8 cellular contexts compared by ENCODE assay signal in the genomic region with DNA sequence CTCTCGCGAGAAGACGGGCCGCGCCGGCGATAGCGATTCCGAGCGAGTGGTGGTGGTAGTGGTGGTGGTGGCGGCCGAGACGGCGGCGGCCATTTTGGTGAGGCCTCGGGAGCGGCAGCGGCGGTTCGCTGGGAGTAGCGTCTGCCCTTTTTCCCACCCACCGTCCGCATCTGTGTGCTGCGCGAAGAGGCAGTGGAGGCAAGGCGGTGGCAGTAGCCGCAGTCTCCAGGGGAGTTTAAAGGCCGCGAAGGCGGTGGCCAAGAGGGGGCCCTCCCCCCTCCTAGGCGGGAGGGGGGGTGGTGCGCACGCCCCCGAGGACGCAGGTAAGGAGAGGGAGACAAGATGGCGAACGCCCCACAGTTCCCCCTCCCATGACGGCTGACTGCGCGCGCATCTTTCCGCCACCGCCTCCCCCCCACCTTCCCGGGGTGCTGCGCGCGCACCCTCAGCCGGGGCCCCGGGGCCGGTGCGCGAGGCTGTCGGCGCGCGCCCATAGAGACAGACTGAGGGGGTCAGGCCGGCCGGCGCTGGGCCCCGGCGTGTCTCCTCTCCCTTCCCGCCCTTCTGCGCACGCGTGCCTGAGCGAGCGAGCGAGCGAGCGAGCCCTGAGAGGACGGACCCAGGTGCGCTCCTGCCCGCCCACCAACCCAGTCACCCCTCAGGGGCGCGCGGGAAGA. TPM values are rescaled to one million over a fixed set of nuclear protein-coding genes. Genes with fewer than 3 reads are reported as not detected.
DNase-seq lines count a peak whose midpoint lies in the region; ATAC-seq and TF ChIP-seq lines count a peak whose summit lies in the region.

No MANE protein-coding gene starts in this region.

- H3K18ac ChIP-seq in IMR-90 (ENCODE audit: low read depth, low read length), result peak overlapping the region; percentile 97

- H3K56ac ChIP-seq in IMR-90 (ENCODE audit: extremely low read depth, insufficient read depth, low read length), result peak overlapping the region; percentile 99

- H3K9me1 ChIP-seq in IMR-90 (ENCODE audit: insufficient read depth, low read length), result peaks cover 7% of the 10 kb centered on the region

- 0% methylated on average over 20 of the region's 76 CpGs; no CpG with 5 or more reads in 1 of the 2 experiments for WGBS in IMR-90 (ENCODE audit: extremely low coverage in 2 of 2, insufficient read length in 1 of 2), 2 experiments

- H2BK20ac ChIP-seq in IMR-90 (ENCODE audit: low read depth, low read length), result no peak overlapping the region

- H3K23ac ChIP-seq in IMR-90 (ENCODE audit: low read depth, low read length), result peak overlapping the region; percentile 98

- H3K4me3 ChIP-seq in IMR-90 (ENCODE audit: insufficient read depth, low read depth, low read length) (peak overlapping the region; percentile 85), OCI-LY7 (ENCODE audit: low read depth, low read length, poor library complexity, severe bottlenecking) (peak overlapping the region; percentile 97)

- POLR2A ChIA-PET in IMR-90 (lab: Charles Lee; ENCODE audit: unreplicated experiment), result no interaction called here
- POLR2A ChIA-PET in OCI-LY7 (lab: Charles Lee), result interaction anchor here (0.6 to 1.6 kb wide), 7 partner anchors 8 to 266 kb away, joined by 3 to 5 read pairs (median 4); partner anchors contain the start of gene FBRS

- peak overlapping the region; percentile 98 for H2AK5ac ChIP-seq in IMR-90 (ENCODE audit: low read depth, low read length)

- H3K79me1 ChIP-seq in IMR-90 (ENCODE audit: low read depth in 1 of 2, low read length in 2 of 2), result peaks cover 8 to 35% of the 10 kb centered on the region in 2 experiments; a peak in 3 of 4 replicates

- dilution Hi-C loops in IMR-90 (cut with HindIII; ENCODE audit: low sequenced_read_pairs, unreplicated experiment), result no loop called here

- no peaks in the 10 kb centered on the region for H3K27me3 ChIP-seq in IMR-90 (ENCODE audit: control insufficient read depth, insufficient read depth, low read length)

- peak overlapping the region; percentile 100 for H2AK9ac ChIP-seq in IMR-90 (replicated peaks; ENCODE audit: low read depth, low read length, poor library complexity)

- CTCF ChIA-PET in IMR-90 (lab: Yijun Ruan, JAX) (interaction anchor here (1.0 kb wide), 1 partner anchor 116 kb away, joined by 3 read pairs; no protein-coding TSS in a partner anchor), OCI-LY7 (lab: Charles Lee; ENCODE audit: unreplicated experiment) (interaction anchor here (1.6 kb wide), 1 partner anchor 39 kb away, joined by 10 read pairs; the partner anchor contains the start of gene FBRS)

- H4K5ac ChIP-seq in IMR-90 (ENCODE audit: low read depth, low read length), result peak overlapping the region; percentile 99

- peak overlapping the region; percentile 88 to 100 for H4K8ac ChIP-seq in IMR-90 (ENCODE audit: low read depth in 2 of 2, low read length in 2 of 2)

- TF ChIP-seq RAD21 in IMR-90 (IDR thresholded peaks at IDR 0.05; ENCODE audit: low read length), result no peak

- DNase-seq in DMS153 treated with DMSO at 0.1 percent for 48 hours (lab: John Stamatoyannopoulos, UW; ENCODE audit: unreplicated experiment), result peak; percentile 81
- DNase-seq in IMR-90, result peak; percentile 87
- peak; percentile 99 for DNase-seq in OCI-LY7 (ENCODE audit: low spot score)
- DNase-seq in activated T-cell treated with anti-CD3 and anti-CD28 coated beads for 4 hours, result peak; percentile 98
- peak; percentile 54 for DNase-seq in epithelial cell of prostate (ENCODE audit: low read depth, low spot score)
- peak; percentile 99 for DNase-seq in mucosa of gallbladder (ENCODE audit: low spot score)
- peak; percentile 98 to 99 for DNase-seq in stimulated activated CD8-positive, alpha-beta memory T cell treated with anti-CD3 and anti-CD28 coated beads, Interleukin-4, amount 100 ng/mL, for 1 hour (ENCODE audit: low read depth in 2 of 2, low spot score in 1 of 2)

- H2AFZ ChIP-seq in IMR-90 (replicated peaks; ENCODE audit: low read length, poor library complexity), result peak overlapping the region; percentile 100
- H2AFZ ChIP-seq in OCI-LY7 (ENCODE audit: low read length), result peak overlapping the region; percentile 47; the same call in 1 of the 2 replicates

- peak overlapping the region; percentile 99 for H3K14ac ChIP-seq in IMR-90 (replicated peaks; ENCODE audit: low read depth, low read length)

- H4K20me1 ChIP-seq in IMR-90 (ENCODE audit: insufficient read depth, low read length) (peaks cover 18% of the 10 kb centered on the region), OCI-LY7 (ENCODE audit: insufficient read depth, low read length) (no peaks in the 10 kb centered on the region; the same call in 1 of the 2 replicates)

- H3K27ac ChIP-seq in IMR-90 (ENCODE audit: insufficient read depth, low read length) (peak overlapping the region; percentile 99), OCI-LY7 (ENCODE audit: low read depth, low read length, poor library complexity, severe bottlenecking) (peak overlapping the region; percentile 87), epithelial cell of prostate (peak overlapping the region; percentile 98)

- peaks cover 19% of the 10 kb centered on the region for H3K36me3 ChIP-seq in IMR-90 (ENCODE audit: control insufficient read depth, insufficient read depth, low read length)
- peaks cover 40% of the 10 kb centered on the region for H3K36me3 ChIP-seq in OCI-LY7 (ENCODE audit: insufficient read depth, low read length)

- peak overlapping the region; percentile 100 for H2BK5ac ChIP-seq in IMR-90 (ENCODE audit: low read depth, low read length, poor library complexity, severe bottlenecking)

- H3K9me3 ChIP-seq in IMR-90 (ENCODE audit: control insufficient read depth, insufficient read depth, low read length) (no peaks in the 10 kb centered on the region), OCI-LY7 (ENCODE audit: low read length) (no peaks in the 10 kb centered on the region)

- H2BK15ac ChIP-seq in IMR-90 (ENCODE audit: low read depth, low read length), result peak overlapping the region; percentile 93; the same call in 1 of the 3 replicates

- H3K9ac ChIP-seq in IMR-90 (ENCODE audit: low read depth, low read length), result peak overlapping the region; percentile 99

- peak overlapping the region; percentile 100 for H4K91ac ChIP-seq in IMR-90 (ENCODE audit: insufficient read depth, low read depth, low read length)

- peak overlapping the region; percentile 99 for H3K4ac ChIP-seq in IMR-90 (ENCODE audit: low read depth, low read length)

- H3K9me2 ChIP-seq in OCI-LY7 (ENCODE audit: insufficient read depth, low read length), result no peaks in the 10 kb centered on the region

- peak; percentile 54 for ATAC-seq in GM21576 (IDR thresholded peaks at IDR 0.05; ENCODE audit: unreplicated experiment)
- ATAC-seq in IMR-90 (ENCODE audit: low read depth), result peak; percentile 83

- H3K79me2 ChIP-seq in OCI-LY7 (ENCODE audit: insufficient read depth, low read depth, low read length), result peaks cover 30% of the 10 kb centered on the region

- peaks cover 8% of the 10 kb centered on the region for H3K4me1 ChIP-seq in IMR-90 (ENCODE audit: control insufficient read depth, insufficient read depth, low read length)
- peaks cover 26% of the 10 kb centered on the region for H3K4me1 ChIP-seq in OCI-LY7 (ENCODE audit: insufficient read depth, low read length, poor library complexity, severe bottlenecking)

- no TSS peak for BruUV-seq in IMR-90 (replicated peaks; lab: Mats Ljungman, UMichigan)
- no TSS peak for BruUV-seq in OCI-LY7 (replicated peaks; lab: Mats Ljungman, UMichigan)

- H3K4me2 ChIP-seq in IMR-90 (ENCODE audit: low read depth, low read length) (peak overlapping the region; percentile 70), OCI-LY7 (ENCODE audit: low read length) (peak overlapping the region; percentile 99)

- intact Hi-C loops in IMR-90 (cut with micrococcal nuclease), result loop anchor here (5.0 kb wide), 1 partner anchor 224 kb away; the partner anchor contains the start of gene FBXL19
- intact Hi-C loops in OCI-LY7 (cut with micrococcal nuclease; ENCODE audit: unreplicated experiment), result loop anchor here (1.0 to 2.0 kb wide), 5 partner anchors 40 to 225 kb away; partner anchors contain the start of genes FBRS, ITGAL, PHKG2 and PRR14

- in situ Hi-C loops in IMR-90 (cut with MboI; ENCODE audit: low sequenced_read_pairs), result no loop called here

- peak overlapping the region; percentile 97 for H2BK120ac ChIP-seq in IMR-90 (ENCODE audit: low read depth, low read length)

- TF ChIP-seq POLR2A in IMR-90 (IDR thresholded peaks at IDR 0.05; ENCODE audit: low read depth, low read length), result peak; percentile 95

- TF ChIP-seq CTCF in IMR-90 (conservative IDR thresholded peaks at IDR 0.05; ENCODE audit: low read depth, low read length), result no peak
- no peak for TF ChIP-seq CTCF in OCI-LY7 (conservative IDR thresholded peaks at IDR 0.05; ENCODE audit: low read length)

TF ChIP-seq in IMR-90, 13 proteins besides CTCF, POLR2A, EP300 and RAD21 (continues in another document):
- TF ChIP-seq CHD1 (IDR thresholded peaks at IDR 0.05; ENCODE audit: low read depth, low read length), result peak; percentile 90; the same call in 1 of the 2 replicates
- peak; percentile 87 for TF ChIP-seq MAZ (IDR thresholded peaks at IDR 0.05; ENCODE audit: borderline replicate concordance, low read depth, low read length)

RNA-seq across cellular contexts. Expression of gene SRCAP, which starts 0.7 kb away (rescaled TPM):
- total RNA-seq in IMR-90 (2012; rRNA removed) (4.5 and 6.4 TPM in 2 replicates), OCI-LY7 (2022) (92.6 and 93.7 TPM in 2 replicates), mucosa of gallbladder (89.5 TPM)
- 8.2 and 8.9 TPM in 2 replicates for polyA plus RNA-seq in IMR-90 (2012; rRNA removed)
- 3.1 and 6.8 TPM in 2 replicates for polyA plus RNA-seq in IMR-90 (2012; cell fraction: cytosol; rRNA removed)
- 15.4 and 26.0 TPM in 2 replicates for polyA plus RNA-seq in IMR-90 (2012; cell fraction: nucleus; rRNA removed; ENCODE audit: low replicate concordance)
- total RNA-seq in OCI-LY7 (2014; rRNA removed; shearing (Covaris generic)), result 15.6 and 41.8 TPM in 2 replicates

RNA-seq across cellular contexts. Expression of gene FBRS, which starts 40.0 kb away (rescaled TPM):
- total RNA-seq in IMR-90 (2012; rRNA removed), result 2.0 and 2.8 TPM in 2 replicates
- polyA plus RNA-seq in IMR-90 (2012; rRNA removed), result 20.5 and 22.4 TPM in 2 replicates
- 15.0 and 18.0 TPM in 2 replicates for polyA plus RNA-seq in IMR-90 (2012; cell fraction: cytosol; rRNA removed)
- 64.6 and 100 TPM in 2 replicates for polyA plus RNA-seq in IMR-90 (2012; cell fraction: nucleus; rRNA removed; ENCODE audit: low replicate concordance)
- total RNA-seq in OCI-LY7 (2014; rRNA removed; shearing (Covaris generic)), result 31.8 and 36.8 TPM in 2 replicates
- 89.8 and 97.5 TPM in 2 replicates for total RNA-seq in OCI-LY7 (2022)
- 84.9 TPM for total RNA-seq in mucosa of gallbladder

RNA-seq across cellular contexts. Expression of gene PRR14, which starts 47.5 kb away (rescaled TPM):
- 1.4 and 2.2 TPM in 2 replicates for total RNA-seq in IMR-90 (2012; rRNA removed)
- 11.8 and 11.9 TPM in 2 replicates for polyA plus RNA-seq in IMR-90 (2012; rRNA removed)
- polyA plus RNA-seq in IMR-90 (2012; cell fraction: cytosol; rRNA removed), result 8.8 and 11.3 TPM in 2 replicates
- 43.3 and 60.6 TPM in 2 replicates for polyA plus RNA-seq in IMR-90 (2012; cell fraction: nucleus; rRNA removed; ENCODE audit: low replicate concordance)
- 33.2 and 35.2 TPM in 2 replicates for total RNA-seq in OCI-LY7 (2014; rRNA removed; shearing (Covaris generic))
- 75.5 and 81.4 TPM in 2 replicates for total RNA-seq in OCI-LY7 (2022)
- total RNA-seq in mucosa of gallbladder, result 68.9 TPM

RNA-seq across cellular contexts. Expression of gene PHKG2, which starts 49.9 kb away (rescaled TPM):
- 26.0 and 26.7 TPM in 2 replicates for total RNA-seq in IMR-90 (2012; rRNA removed)
- polyA plus RNA-seq in IMR-90 (2012; rRNA removed), result 37.7 and 38.9 TPM in 2 replicates
- polyA plus RNA-seq in IMR-90 (2012; cell fraction: cytosol; rRNA removed), result 20.1 and 32.6 TPM in 2 replicates
- polyA plus RNA-seq in IMR-90 (2012; cell fraction: nucleus; rRNA removed; ENCODE audit: low replicate concordance), result 162 and 239 TPM in 2 replicates
- 37.6 and 40.5 TPM in 2 replicates for total RNA-seq in OCI-LY7 (2014; rRNA removed; shearing (Covaris generic))
- 41.9 and 46.5 TPM in 2 replicates for total RNA-seq in OCI-LY7 (2022)
- 39.2 TPM for total RNA-seq in mucosa of gallbladder

Comparison
In these comparisons a context has a peak if more than half of its experiments do, and no peak if none do; other contexts are left out.
1. Peak in every context shown above with its lines: DNase-seq, ATAC-seq, H3K4me3 ChIP-seq and H3K27ac ChIP-seq.
2. RNA of gene PRR14, which starts 47.5 kb away (total RNA-seq): 33.2 to 81.4 TPM in OCI-LY7 and 68.9 TPM in mucosa of gallbladder (single experiment); 1.4 to 2.2 TPM in IMR-90; every median in the first group is over 10 times any median in the second.